Comparison of ENCODE assay signal across 8 cellular contexts in genomic region chr2:61469424-61470121, GRCh38. TPM values are rescaled to one million over a fixed set of nuclear protein-coding genes. Genes with fewer than 3 reads are reported as not detected.
DNase-seq lines count a peak whose midpoint lies in the region; ATAC-seq and TF ChIP-seq lines count a peak whose summit lies in the region.

No MANE protein-coding gene starts in this region.

- H3K4me3 ChIP-seq in DND-41 (ENCODE audit: low read depth in 1 of 2, low read length in 2 of 2) (peak overlapping the region; percentile 80 to 94), Loucy (ENCODE audit: low read length, poor library complexity, severe bottlenecking) (peak overlapping the region; percentile 86)

- H3K27me3 Mint-ChIP-seq in naive B cell: no peaks in the 10 kb centered on the region

- H3K9me3 ChIP-seq in DND-41 (ENCODE audit: insufficient read depth, low read length, severe bottlenecking) (no peaks in the 10 kb centered on the region), Loucy (ENCODE audit: insufficient read depth, low read depth, low read length) (no peaks in the 10 kb centered on the region)

- H3K9ac ChIP-seq in DND-41 (ENCODE audit: low read depth, low read length): peak overlapping the region; percentile 92
- H3K9ac ChIP-seq in Loucy (ENCODE audit: low read depth, low read length, poor library complexity, severe bottlenecking): peak overlapping the region; percentile 87

- peak overlapping the region; percentile 70 for H3K27ac ChIP-seq in DND-41 (ENCODE audit: low read length)

- H3K36me3 ChIP-seq in DND-41 (ENCODE audit: insufficient read depth, low read length) (peaks cover 17% of the 10 kb centered on the region; the same call in 1 of the 2 replicates), Loucy (ENCODE audit: insufficient read depth, low read length) (no peaks in the 10 kb centered on the region)

- H4K20me1 ChIP-seq in DND-41 (ENCODE audit: insufficient read depth, low read length) (peaks cover 20% of the 10 kb centered on the region; the same call in 1 of the 2 replicates), Loucy (ENCODE audit: insufficient read depth, low read length, poor library complexity, severe bottlenecking) (peaks cover 50% of the 10 kb centered on the region)

- DNase-seq in DND-41 (no peak), dermis blood vessel endothelial cell (peak; percentile 33), naive B cell (no peak), MV-4-11 (lab: John Stamatoyannopoulos, UW) (no peak), NCI-H2196 (lab: John Stamatoyannopoulos, UW; ENCODE audit: unreplicated experiment) (no peak)
- DNase-seq in stimulated activated CD4-positive, alpha-beta T cell treated with anti-CD3 and anti-CD28 coated beads, Interleukin-2, amount 100 ng/mL, for 24 hours: no peak

- H2AFZ ChIP-seq in DND-41 (ENCODE audit: low read depth, low read length): peak overlapping the region; percentile 71
- H2AFZ ChIP-seq in Loucy (ENCODE audit: low read length): no peak overlapping the region

- no peaks in the 10 kb centered on the region for H3K36me3 Mint-ChIP-seq in naive B cell

- H3K4me2 ChIP-seq in DND-41 (ENCODE audit: insufficient read depth, low read length): peak overlapping the region; percentile 79
- peak overlapping the region; percentile 72 for H3K4me2 ChIP-seq in Loucy (ENCODE audit: low read depth, low read length, poor library complexity, severe bottlenecking)

- peaks cover 19 to 54% (median 24%) of the 10 kb centered on the region in 3 donors for H3K4me1 Mint-ChIP-seq in naive B cell

- TF ChIP-seq CTCF in DND-41 (IDR thresholded peaks at IDR 0.05; ENCODE audit: borderline replicate concordance, extremely low read depth, low read length, poor library complexity, severe bottlenecking) (no peak), Loucy (conservative IDR thresholded peaks at IDR 0.05; ENCODE audit: low read length) (no peak)

- H3K79me2 ChIP-seq in DND-41 (ENCODE audit: insufficient read depth, low read length): peaks cover 75% of the 10 kb centered on the region
- H3K79me2 ChIP-seq in Loucy (ENCODE audit: insufficient read depth, low read length): peaks cover 72% of the 10 kb centered on the region

- H3K4me3 Mint-ChIP-seq in naive B cell: peak overlapping the region; percentile 87 to 98 (median 94)

- no peaks in the 10 kb centered on the region for H3K9me2 ChIP-seq in Loucy (replicated peaks; ENCODE audit: low read depth, low read length)

- H3F3A ChIP-seq in Loucy (ENCODE audit: low read depth): 0 out of 2 replicates have a peak, but pooled peaks cover 4% of the 10 kb centered on the region

- H3K27me3 ChIP-seq in DND-41 (ENCODE audit: insufficient read depth, low read length, poor library complexity) (no peaks in the 10 kb centered on the region), Loucy (ENCODE audit: insufficient read depth, low read length, poor library complexity, severe bottlenecking) (no peaks in the 10 kb centered on the region)

- H3K4me1 ChIP-seq in DND-41 (ENCODE audit: insufficient read depth, low read length) (peaks cover 34% of the 10 kb centered on the region), Loucy (ENCODE audit: insufficient read depth, low read length, poor library complexity, severe bottlenecking) (peaks cover 20% of the 10 kb centered on the region)

- no peaks in the 10 kb centered on the region for H3K9me3 Mint-ChIP-seq in naive B cell

- ATAC-seq in DND-41 (ENCODE audit: insufficient read depth, low read depth): no peak
- no peak for ATAC-seq in naive B cell (ENCODE audit: low read depth in 2 of 2)
- no peak for ATAC-seq in HG03469 (IDR thresholded peaks at IDR 0.05; ENCODE audit: unreplicated experiment)

- peak overlapping the region; percentile 95 to 99 (median 97) for H3K27ac Mint-ChIP-seq in naive B cell

RNA-seq across cellular contexts. Expression of gene USP34, which starts 1.3 kb away (rescaled TPM):
- 123 and 165 TPM in 2 replicates for total RNA-seq in dermis blood vessel endothelial cell
- 10 to 100 TPM; 16.1 to 26.9 (median 21.4) TPM for polyA plus RNA-seq in naive B cell (ENCODE audit: low read depth in 6 of 6)
